22 cellular contexts compared by ENCODE assay signal in the genomic region with DNA sequence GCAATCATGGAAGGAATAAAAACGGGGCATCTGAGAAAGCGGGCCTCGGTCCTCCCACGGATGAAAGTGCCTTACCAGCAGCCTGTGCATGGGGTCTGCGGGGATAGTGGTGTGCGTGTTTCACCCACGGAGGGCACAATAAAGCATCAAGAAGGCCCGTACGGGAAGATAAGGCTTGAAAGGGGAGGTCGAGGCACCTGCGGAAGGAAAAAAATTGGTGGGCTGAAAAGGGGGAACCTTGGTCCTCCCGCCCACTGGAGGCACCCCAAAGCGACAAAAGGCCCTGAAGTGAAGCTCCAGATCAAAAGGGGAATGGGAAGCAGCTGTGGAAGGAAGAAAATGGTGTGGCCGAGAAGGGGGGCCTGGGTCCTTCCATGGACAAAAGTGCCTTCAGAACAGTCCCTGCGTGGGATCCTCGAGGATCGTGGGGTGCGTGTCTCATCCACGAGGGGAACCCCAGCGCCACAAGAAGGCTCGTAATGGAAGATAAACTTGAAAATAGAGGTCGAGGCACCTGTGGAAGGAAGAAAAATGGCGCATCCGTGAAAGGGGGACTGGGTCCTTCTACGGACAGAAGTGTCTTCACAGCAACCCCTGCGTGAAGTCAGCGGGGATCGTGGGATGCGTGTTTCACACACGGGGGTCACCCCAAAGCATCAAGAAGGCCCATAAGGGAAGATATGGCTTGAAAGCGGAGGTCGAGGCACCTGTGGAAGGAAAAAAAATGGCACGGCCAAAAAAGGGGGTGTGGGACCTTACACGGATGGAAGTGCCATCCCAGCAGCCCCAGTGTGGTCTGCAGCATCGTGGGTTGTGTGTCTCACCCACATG.
DNase-seq lines count a peak whose midpoint lies in the region; ATAC-seq, FAIRE-seq and TF ChIP-seq lines count a peak whose summit lies in the region.
"Had no signal": no experiment of that assay in that cellular context is flagged by ENCODE, and none has a peak within 500 bp of the region (broad histone marks: within the 10 kb centered on the region; RNA-seq: fewer than 3 reads in every experiment).

No MANE protein-coding gene starts in this region.

- H3K23ac ChIP-seq in IMR-90 (ENCODE audit: low read depth, low read length): no peak overlapping the region

- POLR2A ChIA-PET in IMR-90 (lab: Charles Lee; ENCODE audit: unreplicated experiment) (no interaction called here), A673 (lab: Charles Lee; ENCODE audit: low non-redundant PET) (no interaction called here)

- H4K8ac ChIP-seq in IMR-90 (ENCODE audit: low read depth in 2 of 2, low read length in 2 of 2): no peak overlapping the region

- H2AK9ac ChIP-seq in IMR-90 (replicated peaks; ENCODE audit: low read depth, low read length, poor library complexity): peak overlapping the region; percentile 55

- H2BK120ac ChIP-seq in IMR-90 (ENCODE audit: low read depth, low read length): no peak overlapping the region

- no peak overlapping the region for H3K18ac ChIP-seq in IMR-90 (ENCODE audit: low read depth, low read length)

- BruUV-seq in IMR-90 (replicated peaks; lab: Mats Ljungman, UMichigan) (no TSS peak), A673 (replicated peaks; lab: Mats Ljungman, UMichigan) (no TSS peak)

- no peaks in the 10 kb centered on the region for H3K9me1 ChIP-seq in IMR-90 (ENCODE audit: insufficient read depth, low read length)

- DNase-seq in IMR-90 (no peak), cardiac septum (ENCODE audit: low spot score) (peak; percentile 20), mesenteric fat pad (ENCODE audit: low spot score) (peak; percentile 67), urothelium cell line (ENCODE audit: low spot score) (no peak), AG08395 (ENCODE audit: low spot score) (no peak), A673 (ENCODE audit: low spot score) (no peak), retina (no peak)
- DNase-seq: ACHN, Calu3, DMS153, HCEC 1CT, MV-4-11, NCI-H1105 treated with DMSO at 0.1 percent for 48 hours, NCI-H2029 treated with DMSO at 0.1 percent for 48 hours, NCI-H226, NCI-H510A treated with DMSO at 0.1 percent for 48 hours, NCI-H748 treated with DMSO at 0.1 percent for 48 hours, PC-9, RPMI8226 had no signal

- H3K4ac ChIP-seq in IMR-90 (ENCODE audit: low read depth, low read length): no peak overlapping the region

- H3K56ac ChIP-seq in IMR-90 (ENCODE audit: extremely low read depth, insufficient read depth, low read length): no peak overlapping the region

- H3K9me3 ChIP-seq in IMR-90 (ENCODE audit: control insufficient read depth, insufficient read depth, low read length) (peaks cover 79% of the 10 kb centered on the region), A673 (ENCODE audit: low read depth, low read length, poor library complexity, severe bottlenecking) (peaks cover 33% of the 10 kb centered on the region)

- intact Hi-C loops in IMR-90 (cut with micrococcal nuclease): no loop called here
- intact Hi-C loops in cardiac septum (cut with DNase I): no loop called here
- intact Hi-C loops in A673 (cut with micrococcal nuclease; ENCODE audit: unreplicated experiment): no loop called here

- no peak for TF ChIP-seq RAD21 in IMR-90 (IDR thresholded peaks at IDR 0.05; ENCODE audit: low read length)

- no peak overlapping the region for H2BK15ac ChIP-seq in IMR-90 (ENCODE audit: low read depth, low read length)

- no peaks in the 10 kb centered on the region for H3K79me1 ChIP-seq in IMR-90 (ENCODE audit: low read depth in 1 of 2, low read length in 2 of 2)

- H3K36me3 ChIP-seq in IMR-90 (ENCODE audit: control insufficient read depth, insufficient read depth, low read length) (no peaks in the 10 kb centered on the region), A673 (ENCODE audit: insufficient read depth, low read length, poor library complexity, severe bottlenecking) (no peaks in the 10 kb centered on the region)
- H3K36me3 ChIP-seq: BLaER1 treated with 17β-estradiol and CSF1 and Interleukin-3, amounts not matched to agents 10 nM and 100 nM had no signal

- dilution Hi-C loops in IMR-90 (cut with HindIII; ENCODE audit: low sequenced_read_pairs, unreplicated experiment): no loop called here

- H4K20me1 ChIP-seq in IMR-90 (ENCODE audit: insufficient read depth, low read length): no peaks in the 10 kb centered on the region
- H4K20me1 ChIP-seq: BLaER1 treated with 17β-estradiol and CSF1 and Interleukin-3, amounts not matched to agents 10 nM and 100 nM had no signal

- no peak overlapping the region for H3K9ac ChIP-seq in IMR-90 (ENCODE audit: low read depth, low read length)
- H3K9ac ChIP-seq: BLaER1 treated with 17β-estradiol and CSF1 and Interleukin-3, amounts not matched to agents 10 nM and 100 nM had no signal

- TF ChIP-seq CTCF in IMR-90 (conservative IDR thresholded peaks at IDR 0.05; ENCODE audit: low read depth, low read length) (no peak), A673 (conservative IDR thresholded peaks at IDR 0.05; ENCODE audit: low read depth, low read length) (no peak)

- H3K14ac ChIP-seq in IMR-90 (replicated peaks; ENCODE audit: low read depth, low read length): no peak overlapping the region

- H2BK5ac ChIP-seq in IMR-90 (ENCODE audit: low read depth, low read length, poor library complexity, severe bottlenecking): no peak overlapping the region

- in situ Hi-C loops in IMR-90 (cut with MboI; ENCODE audit: low sequenced_read_pairs): no loop called here

- H2AFZ ChIP-seq in IMR-90 (replicated peaks; ENCODE audit: low read length, poor library complexity): peak overlapping the region; percentile 21
- H2AFZ ChIP-seq: GM23338, PC-9 had no signal

- H3K4me2 ChIP-seq in IMR-90 (ENCODE audit: low read depth, low read length): no peak overlapping the region
- H3K4me2 ChIP-seq: BLaER1 treated with 17β-estradiol and CSF1 and Interleukin-3, amounts not matched to agents 10 nM and 100 nM; GM23338; PC-9 had no signal

- 60% methylated on average over 29 of the region's 35 CpGs; no CpG with 5 or more reads in 1 of the 2 experiments for WGBS in IMR-90 (ENCODE audit: extremely low coverage in 2 of 2, insufficient read length in 1 of 2), 2 experiments

- H3K4me3 ChIP-seq in IMR-90 (ENCODE audit: insufficient read depth, low read depth, low read length) (no peak overlapping the region), A673 (ENCODE audit: low read depth, low read length, poor library complexity, severe bottlenecking) (no peak overlapping the region)
- H3K4me3 ChIP-seq: BLaER1 treated with 17β-estradiol and CSF1 and Interleukin-3, amounts not matched to agents 10 nM and 100 nM; GM23338; PC-9 had no signal

- H3K27ac ChIP-seq in IMR-90 (ENCODE audit: insufficient read depth, low read length) (no peak overlapping the region), A673 (ENCODE audit: low read depth, low read length, poor library complexity, severe bottlenecking) (no peak overlapping the region)
- H3K27ac ChIP-seq: BLaER1 treated with 17β-estradiol and CSF1 and Interleukin-3, amounts not matched to agents 10 nM and 100 nM; PC-9 had no signal

- peak; percentile 53 for FAIRE-seq in urothelium cell line (lab: Jason Lieb, UNC)
- FAIRE-seq: GM18507 had no signal

- H4K5ac ChIP-seq in IMR-90 (ENCODE audit: low read depth, low read length): no peak overlapping the region

- CTCF ChIA-PET in IMR-90 (lab: Yijun Ruan, JAX): no interaction called here
- CTCF ChIA-PET in A673 (lab: Charles Lee): no interaction called here

- H2BK20ac ChIP-seq in IMR-90 (ENCODE audit: low read depth, low read length): no peak overlapping the region

- no peak for TF ChIP-seq POLR2A in IMR-90 (IDR thresholded peaks at IDR 0.05; ENCODE audit: low read depth, low read length)

- H4K91ac ChIP-seq in IMR-90 (ENCODE audit: insufficient read depth, low read depth, low read length): no peak overlapping the region

- H3K4me1 ChIP-seq in IMR-90 (ENCODE audit: control insufficient read depth, insufficient read depth, low read length): no peaks in the 10 kb centered on the region
- H3K4me1 ChIP-seq in A673 (ENCODE audit: insufficient read depth, low read length, poor library complexity, severe bottlenecking): no peaks in the 10 kb centered on the region
- H3K4me1 ChIP-seq: BLaER1 treated with 17β-estradiol and CSF1 and Interleukin-3, amounts not matched to agents 10 nM and 100 nM had no signal

- ATAC-seq in IMR-90 (ENCODE audit: low read depth): no peak
- ATAC-seq: GM23338 had no signal

- H3K27me3 ChIP-seq in IMR-90 (ENCODE audit: control insufficient read depth, insufficient read depth, low read length): no peaks in the 10 kb centered on the region
- H3K27me3 ChIP-seq in A673 (replicated peaks; ENCODE audit: insufficient read depth, low read depth, low read length, poor library complexity): no peaks in the 10 kb centered on the region
- H3K27me3 ChIP-seq: BLaER1 treated with 17β-estradiol and CSF1 and Interleukin-3, amounts not matched to agents 10 nM and 100 nM had no signal

- no peak overlapping the region for H2AK5ac ChIP-seq in IMR-90 (ENCODE audit: low read depth, low read length)

TF ChIP-seq in IMR-90, 13 proteins besides CTCF, POLR2A, EP300 and RAD21 (continues in another document):
- no peak for TF ChIP-seq RFX5 (IDR thresholded peaks at IDR 0.05; ENCODE audit: low read depth, low read length)
- TF ChIP-seq SMC3 (IDR thresholded peaks at IDR 0.05; ENCODE audit: low read depth, low read length): no peak
- no peak for TF ChIP-seq MAZ (IDR thresholded peaks at IDR 0.05; ENCODE audit: borderline replicate concordance, low read depth, low read length)
- TF ChIP-seq NFE2L2 (IDR thresholded peaks at IDR 0.05; ENCODE audit: low read depth, low read length): no peak
- no peak for TF ChIP-seq CEBPB (IDR thresholded peaks at IDR 0.05; ENCODE audit: low read depth, low read length)
- TF ChIP-seq, protein P1, sequence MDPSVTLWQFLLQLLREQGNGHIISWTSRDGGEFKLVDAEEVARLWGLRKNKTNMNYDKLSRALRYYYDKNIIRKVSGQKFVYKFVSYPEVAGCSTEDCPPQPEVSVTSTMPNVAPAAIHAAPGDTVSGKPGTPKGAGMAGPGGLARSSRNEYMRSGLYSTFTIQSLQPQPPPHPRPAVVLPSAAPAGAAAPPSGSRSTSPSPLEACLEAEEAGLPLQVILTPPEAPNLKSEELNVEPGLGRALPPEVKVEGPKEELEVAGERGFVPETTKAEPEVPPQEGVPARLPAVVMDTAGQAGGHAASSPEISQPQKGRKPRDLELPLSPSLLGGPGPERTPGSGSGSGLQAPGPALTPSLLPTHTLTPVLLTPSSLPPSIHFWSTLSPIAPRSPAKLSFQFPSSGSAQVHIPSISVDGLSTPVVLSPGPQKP (IDR thresholded peaks at IDR 0.05; ENCODE audit: borderline replicate concordance, low read depth, low read length): no peak
- TF ChIP-seq, protein P2, sequence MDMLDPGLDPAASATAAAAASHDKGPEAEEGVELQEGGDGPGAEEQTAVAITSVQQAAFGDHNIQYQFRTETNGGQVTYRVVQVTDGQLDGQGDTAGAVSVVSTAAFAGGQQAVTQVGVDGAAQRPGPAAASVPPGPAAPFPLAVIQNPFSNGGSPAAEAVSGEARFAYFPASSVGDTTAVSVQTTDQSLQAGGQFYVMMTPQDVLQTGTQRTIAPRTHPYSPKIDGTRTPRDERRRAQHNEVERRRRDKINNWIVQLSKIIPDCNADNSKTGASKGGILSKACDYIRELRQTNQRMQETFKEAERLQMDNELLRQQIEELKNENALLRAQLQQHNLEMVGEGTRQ (IDR thresholded peaks at IDR 0.05; ENCODE audit: low read depth, low read length): no peak
- TF ChIP-seq CHD1 (IDR thresholded peaks at IDR 0.05; ENCODE audit: low read depth, low read length): no peak
- TF ChIP-seq FOS (IDR thresholded peaks at IDR 0.05; ENCODE audit: low read depth, low read length): no peak

Comparison
In these comparisons a context has a peak if more than half of its experiments do, and no peak if none do; other contexts are left out.
1. DNase-seq: peak in cardiac septum (single experiment) and mesenteric fat pad (single experiment); none in IMR-90 (single experiment), urothelium cell line (single experiment), AG08395 (single experiment), A673 (single experiment) and retina (single experiment).